Comparison of ENCODE assay signal across 1 cellular context in the genomic region with DNA sequence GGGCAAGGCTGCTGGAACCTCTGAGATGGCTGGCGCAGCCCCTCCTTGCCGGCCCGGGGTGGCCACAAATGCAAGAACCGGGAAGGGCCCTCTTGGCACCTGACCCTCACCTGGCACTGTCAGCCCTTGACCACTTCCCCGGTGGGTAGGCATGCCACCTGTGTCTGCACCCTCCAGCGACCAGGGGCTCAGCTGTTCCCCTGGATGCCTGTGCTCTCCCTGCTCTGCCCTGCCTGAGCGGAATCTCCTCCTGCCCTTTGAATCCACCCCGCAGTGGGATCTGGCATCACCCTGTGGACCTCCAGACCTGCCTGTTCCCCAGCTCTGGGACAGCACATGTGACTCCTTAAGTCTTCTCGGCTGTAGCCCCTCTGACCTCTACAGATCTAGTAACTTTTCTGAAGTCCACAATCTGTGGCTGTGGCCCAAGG.
TF ChIP-seq lines count a peak whose summit lies in the region.

No MANE protein-coding gene starts in this region.

TF ChIP-seq in WTC11, 78 proteins besides CTCF, POLR2A, EP300 and RAD21:
- no peak for TF ChIP-seq ZNF423 (CRISPR knock-in tag; IDR thresholded peaks at IDR 0.05)
- TF ChIP-seq, protein P1, sequence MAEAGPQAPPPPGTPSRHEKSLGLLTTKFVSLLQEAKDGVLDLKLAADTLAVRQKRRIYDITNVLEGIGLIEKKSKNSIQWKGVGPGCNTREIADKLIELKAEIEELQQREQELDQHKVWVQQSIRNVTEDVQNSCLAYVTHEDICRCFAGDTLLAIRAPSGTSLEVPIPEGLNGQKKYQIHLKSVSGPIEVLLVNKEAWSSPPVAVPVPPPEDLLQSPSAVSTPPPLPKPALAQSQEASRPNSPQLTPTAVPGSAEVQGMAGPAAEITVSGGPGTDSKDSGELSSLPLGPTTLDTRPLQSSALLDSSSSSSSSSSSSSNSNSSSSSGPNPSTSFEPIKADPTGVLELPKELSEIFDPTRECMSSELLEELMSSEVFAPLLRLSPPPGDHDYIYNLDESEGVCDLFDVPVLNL (CRISPR knock-in tag; IDR thresholded peaks at IDR 0.05; ENCODE audit: borderline replicate concordance, low read depth): no peak
